9 cellular contexts compared by ENCODE assay signal in genomic region chr2:75561566-75562512, GRCh38. TPM values are rescaled to one million over a fixed set of nuclear protein-coding genes. Genes with fewer than 3 reads are reported as not detected.
A peak's percentile ranks its signal among the peaks of the same experiment; 100 is the strongest.
DNase-seq lines count a peak whose midpoint lies in the region; ATAC-seq and TF ChIP-seq lines count a peak whose summit lies in the region.
"Had no signal": no experiment of that assay in that cellular context is flagged by ENCODE, and none has a peak within 500 bp of the region (broad histone marks: within the 10 kb centered on the region; RNA-seq: fewer than 3 reads in every experiment).

No MANE protein-coding gene starts in this region.

- H3K36me3 ChIP-seq in BJ (ENCODE audit: control insufficient read depth, insufficient read depth, low read length) (no peaks in the 10 kb centered on the region; the same call in 1 of the 2 replicates), breast epithelium (no peaks in the 10 kb centered on the region)

- H3K36me3 Mint-ChIP-seq in HFFc6 (ENCODE audit: low read depth), result peaks cover 20% of the 10 kb centered on the region
- H3K36me3 Mint-ChIP-seq in naive B cell, result no peaks in the 10 kb centered on the region

- intact Hi-C loops in breast epithelium (cut with DNase I; ENCODE audit: low total_unique reads), result no loop called here

- no peak for TF ChIP-seq CTCF in BJ (IDR thresholded peaks at IDR 0.05; ENCODE audit: insufficient read depth, low read depth, low read length)
- TF ChIP-seq CTCF in HFFc6 (IDR thresholded peaks at IDR 0.05), result no peak
- no peak for TF ChIP-seq CTCF in breast epithelium (IDR thresholded peaks at IDR 0.05)

- ATAC-seq in naive B cell (ENCODE audit: low read depth in 2 of 2) (no peak), HG02870 (IDR thresholded peaks at IDR 0.05; ENCODE audit: unreplicated experiment) (no peak), GM19397 (IDR thresholded peaks at IDR 0.05; ENCODE audit: unreplicated experiment) (no peak)

- H3K9me3 Mint-ChIP-seq in HFFc6 (no peaks in the 10 kb centered on the region), naive B cell (peaks cover 0 to 1% (median 0%) of the 10 kb centered on the region in 7 donors)

- POLR2A ChIA-PET in BJ (lab: Charles Lee), result interaction anchor here (1.0 to 1.9 kb wide), 3 partner anchors 28 to 44 kb away, joined by 3 to 5 read pairs (median 4); no protein-coding TSS in a partner anchor

- H3K27ac Mint-ChIP-seq in HFFc6 (peak overlapping the region; percentile 95), naive B cell (no peak overlapping the region)

- H3K4me1 Mint-ChIP-seq in HFFc6 (ENCODE audit: low read depth), result peaks cover 64% of the 10 kb centered on the region
- H3K4me1 Mint-ChIP-seq in naive B cell, result peaks cover 11 to 21% (median 12%) of the 10 kb centered on the region in 3 donors

- H3K9me3 ChIP-seq in breast epithelium, result no peaks in the 10 kb centered on the region

- peak overlapping the region; percentile 67 to 85 for H3K27ac ChIP-seq in breast epithelium

- DNase-seq in BJ (ENCODE audit: low read depth) (no peak), HFFc6 (peak; percentile 25), breast epithelium (ENCODE audit: low spot score in 2 of 2) (no peak), naive B cell (no peak), COLO829 (ENCODE audit: low spot score) (no peak), hypothalamus (lab: John Stamatoyannopoulos, UW) (no peak)
- DNase-seq: hippocampal formation had no signal

- TF ChIP-seq POLR2A in breast epithelium (IDR thresholded peaks at IDR 0.05), result no peak

- H3K4me3 Mint-ChIP-seq in HFFc6 (peak overlapping the region; percentile 93), naive B cell (peak overlapping the region in 7 of 8 donors; percentile 1 to 91 (median 74))

- H3K4me1 ChIP-seq in breast epithelium, result peaks cover 0 to 7% of the 10 kb centered on the region in 2 donors

- CTCF ChIA-PET in BJ (lab: Yijun Ruan, JAX), result interaction anchor here (0.8 to 7.2 kb wide), 12 partner anchors 9 to 725 kb away, joined by 3 to 70 read pairs (median 6); no protein-coding TSS in a partner anchor

- H3K27me3 Mint-ChIP-seq in HFFc6 (ENCODE audit: insufficient read depth) (peaks cover 5% of the 10 kb centered on the region), naive B cell (peaks cover 51 to 62% (median 54%) of the 10 kb centered on the region in 3 donors)

- H3K4me3 ChIP-seq in BJ (ENCODE audit: low read depth, low read length), result peak overlapping the region; percentile 78
- H3K4me3 ChIP-seq in breast epithelium, result peak overlapping the region in 2 of 3 donors; percentile 70 to 77

- no peaks in the 10 kb centered on the region for H3K27me3 ChIP-seq in BJ (ENCODE audit: control insufficient read depth, insufficient read depth, low read length)
- H3K27me3 ChIP-seq in breast epithelium, result no peaks in the 10 kb centered on the region

RNA-seq across cellular contexts. Expression of gene EVA1A, which starts 1.1 kb away (rescaled TPM):
- polyA plus RNA-seq in BJ (2011; rRNA removed) (30.2 and 41.0 TPM in 2 replicates), naive B cell (ENCODE audit: low read depth in 6 of 6) (under 1 TPM in 1 of 6 donors, not detected in 5; 0.27 TPM)
- 24.3 and 40.2 TPM in 2 replicates for polyA minus RNA-seq in BJ (2011; rRNA and poly(A)+ RNA removed)
- 10 to 100 TPM; 61.7 to 75.2 (median 68.8) TPM for total RNA-seq in HFFc6 (2021; fragmentation: NEBNext Ultra II Directional; extraction: Animal tissue kit (Norgen Biotek cat#: 25700))
- total RNA-seq in breast epithelium, result 10 to 100 TPM in 1 of 3 donors, 1 to 10 TPM in 1, not detected in 1; 5.2 to 10.4 TPM

Comparison
In these comparisons a context has a peak if more than half of its experiments do, and no peak if none do; other contexts are left out.
1. RNA of gene EVA1A, which starts 1.1 kb away (total RNA-seq): 61.7 to 75.2 TPM in HFFc6; 5.2 to 10.4 TPM in breast epithelium; every median in the first group is over 4 times any median in the second.